Comparison of ENCODE assay signal across 1 cellular context in the genomic region with DNA sequence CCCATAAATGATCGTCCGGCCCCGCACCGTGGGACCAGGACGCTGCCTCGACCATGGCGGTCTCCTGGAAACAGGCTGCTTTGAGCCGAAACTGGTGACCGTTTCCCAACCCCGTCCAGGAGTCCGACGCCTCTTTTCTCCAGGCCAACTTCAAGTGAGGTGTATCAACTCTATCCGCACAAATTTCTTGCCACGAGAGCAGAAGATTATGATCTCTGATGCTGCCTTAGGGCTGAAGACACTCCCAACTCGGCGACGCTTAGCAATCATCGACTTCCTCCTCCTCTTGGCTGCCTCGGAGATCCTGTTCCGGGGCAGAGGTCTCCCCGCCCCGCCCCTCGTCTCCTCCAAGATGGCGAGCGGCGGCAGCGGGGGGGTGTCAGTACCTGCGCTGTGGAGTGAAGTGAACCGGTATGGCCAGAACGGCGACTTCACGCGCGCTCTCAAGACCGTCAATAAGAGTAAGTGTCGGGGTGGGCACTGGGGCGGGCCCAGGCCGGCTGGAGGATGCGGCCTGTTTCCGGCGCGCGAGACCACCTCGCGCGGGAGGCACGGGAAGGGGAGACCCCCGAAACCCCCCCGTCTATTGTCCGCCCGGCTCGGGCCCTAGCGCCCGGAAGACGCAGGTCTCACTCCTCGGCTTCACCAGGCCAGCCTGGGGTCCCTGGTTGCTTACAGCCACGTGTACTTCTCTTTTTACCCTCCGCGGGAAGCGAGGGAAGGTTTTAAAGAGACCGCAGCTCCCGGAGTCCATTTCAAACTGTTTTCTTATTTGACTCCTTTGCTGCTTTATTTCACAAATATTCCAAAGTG.
A peak's percentile ranks its signal among the peaks of the same experiment; 100 is the strongest.
TF ChIP-seq lines count a peak whose summit lies in the region.

Gene SRP72 (plus strand): TSS at position 334 of the 813 bp plus-strand sequence. CDS start 19 bp downstream, at position 353.

TF ChIP-seq in HepG2, 621 proteins besides CTCF, POLR2A, EP300 and RAD21 (continued from another document and continues in another):
- TF ChIP-seq, protein P1, sequence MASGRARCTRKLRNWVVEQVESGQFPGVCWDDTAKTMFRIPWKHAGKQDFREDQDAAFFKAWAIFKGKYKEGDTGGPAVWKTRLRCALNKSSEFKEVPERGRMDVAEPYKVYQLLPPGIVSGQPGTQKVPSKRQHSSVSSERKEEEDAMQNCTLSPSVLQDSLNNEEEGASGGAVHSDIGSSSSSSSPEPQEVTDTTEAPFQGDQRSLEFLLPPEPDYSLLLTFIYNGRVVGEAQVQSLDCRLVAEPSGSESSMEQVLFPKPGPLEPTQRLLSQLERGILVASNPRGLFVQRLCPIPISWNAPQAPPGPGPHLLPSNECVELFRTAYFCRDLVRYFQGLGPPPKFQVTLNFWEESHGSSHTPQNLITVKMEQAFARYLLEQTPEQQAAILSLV (CRISPR knock-in tag; IDR thresholded peaks at IDR 0.05; ENCODE audit: borderline replicate concordance): peak; percentile 56; the same call in 1 of the 2 replicates
- 0 out of 2 replicates have a peak, but pooled peaks have one; percentile 29 for TF ChIP-seq ZNF230 (CRISPR knock-in tag; IDR thresholded peaks at IDR 0.05)
- TF ChIP-seq ETV6 (CRISPR knock-in tag; conservative IDR thresholded peaks at IDR 0.05): no peak
- no peak for TF ChIP-seq ZNF292 (CRISPR knock-in tag; IDR thresholded peaks at IDR 0.05; ENCODE audit: borderline replicate concordance, low read depth)
- no peak for TF ChIP-seq ZNF207 (IDR thresholded peaks at IDR 0.05; ENCODE audit: borderline replicate concordance)
- no peak for TF ChIP-seq PRDM10 (CRISPR knock-in tag; IDR thresholded peaks at IDR 0.05; ENCODE audit: low read depth)
- TF ChIP-seq NAIF1 (CRISPR knock-in tag; IDR thresholded peaks at IDR 0.05; ENCODE audit: borderline replicate concordance): 0 out of 2 replicates have a peak, but pooled peaks have one; percentile 26
- peak; percentile 37; the same call in 1 of the 2 replicates for TF ChIP-seq DNMT3B (CRISPR knock-in tag; conservative IDR thresholded peaks at IDR 0.05)
- TF ChIP-seq, protein P2, sequence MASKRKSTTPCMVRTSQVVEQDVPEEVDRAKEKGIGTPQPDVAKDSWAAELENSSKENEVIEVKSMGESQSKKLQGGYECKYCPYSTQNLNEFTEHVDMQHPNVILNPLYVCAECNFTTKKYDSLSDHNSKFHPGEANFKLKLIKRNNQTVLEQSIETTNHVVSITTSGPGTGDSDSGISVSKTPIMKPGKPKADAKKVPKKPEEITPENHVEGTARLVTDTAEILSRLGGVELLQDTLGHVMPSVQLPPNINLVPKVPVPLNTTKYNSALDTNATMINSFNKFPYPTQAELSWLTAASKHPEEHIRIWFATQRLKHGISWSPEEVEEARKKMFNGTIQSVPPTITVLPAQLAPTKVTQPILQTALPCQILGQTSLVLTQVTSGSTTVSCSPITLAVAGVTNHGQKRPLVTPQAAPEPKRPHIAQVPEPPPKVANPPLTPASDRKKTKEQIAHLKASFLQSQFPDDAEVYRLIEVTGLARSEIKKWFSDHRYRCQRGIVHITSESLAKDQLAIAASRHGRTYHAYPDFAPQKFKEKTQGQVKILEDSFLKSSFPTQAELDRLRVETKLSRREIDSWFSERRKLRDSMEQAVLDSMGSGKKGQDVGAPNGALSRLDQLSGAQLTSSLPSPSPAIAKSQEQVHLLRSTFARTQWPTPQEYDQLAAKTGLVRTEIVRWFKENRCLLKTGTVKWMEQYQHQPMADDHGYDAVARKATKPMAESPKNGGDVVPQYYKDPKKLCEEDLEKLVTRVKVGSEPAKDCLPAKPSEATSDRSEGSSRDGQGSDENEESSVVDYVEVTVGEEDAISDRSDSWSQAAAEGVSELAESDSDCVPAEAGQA (IDR thresholded peaks at IDR 0.05; ENCODE audit: low read depth): 0 out of 2 replicates have a peak, but pooled peaks have one; percentile 45
- TF ChIP-seq, protein P2 (CRISPR knock-in tag; IDR thresholded peaks at IDR 0.05; ENCODE audit: borderline replicate concordance): no peak
- TF ChIP-seq MATR3 (CRISPR knock-in tag; IDR thresholded peaks at IDR 0.05): no peak
- TF ChIP-seq, protein P3, sequence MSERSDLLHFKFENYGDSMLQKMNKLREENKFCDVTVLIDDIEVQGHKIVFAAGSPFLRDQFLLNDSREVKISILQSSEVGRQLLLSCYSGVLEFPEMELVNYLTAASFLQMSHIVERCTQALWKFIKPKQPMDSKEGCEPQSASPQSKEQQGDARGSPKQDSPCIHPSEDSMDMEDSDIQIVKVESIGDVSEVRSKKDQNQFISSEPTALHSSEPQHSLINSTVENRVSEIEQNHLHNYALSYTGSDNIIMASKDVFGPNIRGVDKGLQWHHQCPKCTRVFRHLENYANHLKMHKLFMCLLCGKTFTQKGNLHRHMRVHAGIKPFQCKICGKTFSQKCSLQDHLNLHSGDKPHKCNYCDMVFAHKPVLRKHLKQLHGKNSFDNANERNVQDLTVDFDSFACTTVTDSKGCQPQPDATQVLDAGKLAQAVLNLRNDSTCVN (CRISPR knock-in tag; IDR thresholded peaks at IDR 0.05; ENCODE audit: borderline replicate concordance): peak; percentile 69; the same call in 1 of the 2 replicates
- no peak for TF ChIP-seq IRX3 (CRISPR knock-in tag; IDR thresholded peaks at IDR 0.05; ENCODE audit: borderline replicate concordance, low read depth)
- TF ChIP-seq AGO2 (optimal IDR thresholded peaks at IDR 0.05; ENCODE audit: low read depth, low read length): peak; percentile 68
- TF ChIP-seq TARDBP (CRISPR knock-in tag; IDR thresholded peaks at IDR 0.05): no peak
- TF ChIP-seq, protein P4, sequence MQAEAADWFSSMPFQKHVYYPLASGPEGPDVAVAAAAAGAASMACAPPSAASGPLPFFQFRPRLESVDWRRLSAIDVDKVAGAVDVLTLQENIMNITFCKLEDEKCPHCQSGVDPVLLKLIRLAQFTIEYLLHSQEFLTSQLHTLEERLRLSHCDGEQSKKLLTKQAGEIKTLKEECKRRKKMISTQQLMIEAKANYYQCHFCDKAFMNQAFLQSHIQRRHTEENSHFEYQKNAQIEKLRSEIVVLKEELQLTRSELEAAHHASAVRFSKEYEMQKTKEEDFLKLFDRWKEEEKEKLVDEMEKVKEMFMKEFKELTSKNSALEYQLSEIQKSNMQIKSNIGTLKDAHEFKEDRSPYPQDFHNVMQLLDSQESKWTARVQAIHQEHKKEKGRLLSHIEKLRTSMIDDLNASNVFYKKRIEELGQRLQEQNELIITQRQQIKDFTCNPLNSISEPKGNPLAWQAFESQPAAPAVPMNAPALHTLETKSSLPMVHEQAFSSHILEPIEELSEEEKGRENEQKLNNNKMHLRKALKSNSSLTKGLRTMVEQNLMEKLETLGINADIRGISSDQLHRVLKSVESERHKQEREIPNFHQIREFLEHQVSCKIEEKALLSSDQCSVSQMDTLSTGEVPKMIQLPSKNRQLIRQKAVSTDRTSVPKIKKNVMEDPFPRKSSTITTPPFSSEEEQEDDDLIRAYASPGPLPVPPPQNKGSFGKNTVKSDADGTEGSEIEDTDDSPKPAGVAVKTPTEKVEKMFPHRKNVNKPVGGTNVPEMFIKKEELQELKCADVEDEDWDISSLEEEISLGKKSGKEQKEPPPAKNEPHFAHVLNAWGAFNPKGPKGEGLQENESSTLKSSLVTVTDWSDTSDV (CRISPR knock-in tag; IDR thresholded peaks at IDR 0.05): no peak
- TF ChIP-seq GLMP (CRISPR knock-in tag; IDR thresholded peaks at IDR 0.05; ENCODE audit: borderline replicate concordance): no peak
- peak; percentile 64 for TF ChIP-seq HDAC1 (CRISPR knock-in tag; IDR thresholded peaks at IDR 0.05)
- TF ChIP-seq ZNF670 (CRISPR knock-in tag; IDR thresholded peaks at IDR 0.05; ENCODE audit: borderline replicate concordance): no peak
- TF ChIP-seq ZNF30 (CRISPR knock-in tag; IDR thresholded peaks at IDR 0.05): no peak
- no peak for TF ChIP-seq FOXP4 (CRISPR knock-in tag; IDR thresholded peaks at IDR 0.05)
- TF ChIP-seq ZSCAN25 (CRISPR knock-in tag; IDR thresholded peaks at IDR 0.05): 0 out of 2 replicates have a peak, but pooled peaks have one; percentile 34
- TF ChIP-seq PTBP1 (IDR thresholded peaks at IDR 0.05; ENCODE audit: low read depth, low read length, poor library complexity, severe bottlenecking): no peak
- TF ChIP-seq STAG1 (CRISPR knock-in tag; IDR thresholded peaks at IDR 0.05): no peak
- no peak for TF ChIP-seq HOXA7 (CRISPR knock-in tag; IDR thresholded peaks at IDR 0.05)
- TF ChIP-seq ZBTB21 (CRISPR knock-in tag; IDR thresholded peaks at IDR 0.05): 0 out of 2 replicates have a peak, but pooled peaks have one; percentile 54
- no peak for TF ChIP-seq KLF15 (CRISPR knock-in tag; IDR thresholded peaks at IDR 0.05; ENCODE audit: borderline replicate concordance)
- no peak; the same call in 1 of the 2 replicates for TF ChIP-seq CAMTA2 (CRISPR knock-in tag; IDR thresholded peaks at IDR 0.05; ENCODE audit: borderline replicate concordance)
- no peak for TF ChIP-seq CHCHD3 (CRISPR knock-in tag; IDR thresholded peaks at IDR 0.05)
- TF ChIP-seq KDM6A (CRISPR knock-in tag; IDR thresholded peaks at IDR 0.05; ENCODE audit: low read depth): peak; percentile 22; the same call in 1 of the 2 replicates
- TF ChIP-seq HNRNPL (IDR thresholded peaks at IDR 0.05; ENCODE audit: low read depth, low read length): no peak
- no peak for TF ChIP-seq RARG (CRISPR knock-in tag; IDR thresholded peaks at IDR 0.05; ENCODE audit: low read depth)
- no peak; the same call in 1 of the 2 replicates for TF ChIP-seq ZNF337 (CRISPR knock-in tag; IDR thresholded peaks at IDR 0.05; ENCODE audit: borderline replicate concordance, low read depth)
- TF ChIP-seq ZFP91 (CRISPR knock-in tag; IDR thresholded peaks at IDR 0.05; ENCODE audit: borderline replicate concordance): peak; percentile 97; the same call in 1 of the 2 replicates
- no peak for TF ChIP-seq MIER2 (CRISPR knock-in tag; IDR thresholded peaks at IDR 0.05)
